26 cellular contexts compared by ENCODE assay signal in genomic region chr19:51271015-51271600, GRCh38. TPM values are rescaled to one million over a fixed set of nuclear protein-coding genes. Genes with fewer than 3 reads are reported as not detected.
DNase-seq lines count a peak whose midpoint lies in the region; ATAC-seq and TF ChIP-seq lines count a peak whose summit lies in the region.
"Had no signal": no experiment of that assay in that cellular context is flagged by ENCODE, and none has a peak within 500 bp of the region (broad histone marks: within the 10 kb centered on the region; RNA-seq: fewer than 3 reads in every experiment).

No MANE protein-coding gene starts in this region.

- POLR2A ChIA-PET in RWPE1 (lab: Yijun Ruan, JAX; ENCODE audit: low non-redundant PET): no interaction called here

- in situ Hi-C loops in G401 (cut with HindIII; ENCODE audit: low sequenced_read_pairs): no loop called here

- DNase-seq in Ammon's horn (ENCODE audit: low spot score) (peak; percentile 10), G401 (ENCODE audit: low spot score) (peak; percentile 55), coronary artery (ENCODE audit: low spot score) (peak; percentile 47), left kidney (ENCODE audit: low read depth, low spot score) (peak; percentile 20), RWPE1 (ENCODE audit: low spot score) (no peak), NOMO-1 (lab: John Stamatoyannopoulos, UW; ENCODE audit: unreplicated experiment in 2 of 2) (no peak)
- DNase-seq: activated effector memory CD4-positive, alpha-beta T cell treated with Interleukin-2 at 50 U/mL for 16 hours; activated naive CD8-positive, alpha-beta T cell treated with anti-CD3 and anti-CD28 coated beads, Interleukin-2, amount 10 ng/mL, durations not matched to agents 7 days and 5 days; effector CD4-positive, alpha-beta T cell; erythroblast; foreskin fibroblast; NCI-H1105; NCI-H2029; NCI-H82; stimulated activated CD4-positive, alpha-beta T cell treated with anti-CD3 and anti-CD28 coated beads, Interleukin-4, amount 100 ng/mL, for 24 hours; stimulated activated naive B cell treated with anti-CD40 and anti-IgM and Interleukin-4, amounts not matched to agents 10 μg/mL and 1 μg/mL and 100 μg/mL, for 72 hours; SW 1271; T1000 had no signal

- no peak overlapping the region for H3K27ac ChIP-seq in coronary artery
- no peak overlapping the region for H3K27ac ChIP-seq in RWPE1
- H3K27ac ChIP-seq: C4-2B, suprapubic skin, vagina had no signal

- TF ChIP-seq CTCF in coronary artery (IDR thresholded peaks at IDR 0.05): no peak
- no peak for TF ChIP-seq CTCF in RWPE1 (conservative IDR thresholded peaks at IDR 0.05; ENCODE audit: low read depth)

- ATAC-seq in HG03469 (IDR thresholded peaks at IDR 0.05; ENCODE audit: unreplicated experiment) (no peak), GM19467 (IDR thresholded peaks at IDR 0.05; ENCODE audit: unreplicated experiment) (no peak)
- ATAC-seq: right cardiac atrium had no signal

- CTCF ChIA-PET in RWPE1 (lab: Yijun Ruan, JAX): no interaction called here

- H3K4me3 ChIP-seq in coronary artery: no peak overlapping the region
- H3K4me3 ChIP-seq: suprapubic skin, vagina had no signal

RNA-seq across cellular contexts. Expression of gene SIGLECL1, which starts 20.2 kb away (rescaled TPM):
- not detected in 2 replicates for total RNA-seq in G401 (2014; rRNA removed; shearing (Covaris generic))
- total RNA-seq: activated naive CD8-positive, alpha-beta T cell treated with anti-CD3 and anti-CD28 coated beads, Interleukin-2, amount 10 ng/mL, durations not matched to agents 7 days and 5 days; astrocyte; omental fat pad; right cardiac atrium; suprapubic skin; vagina had no signal

RNA-seq across cellular contexts. Expression of gene IGLON5, which starts 40.3 kb away (rescaled TPM):
- total RNA-seq in G401 (2014; rRNA removed; shearing (Covaris generic)): not detected in 2 replicates
- total RNA-seq: vagina had no signal

RNA-seq across cellular contexts. Expression of gene CD33, which starts 46.2 kb away (rescaled TPM):
- total RNA-seq in G401 (2014; rRNA removed; shearing (Covaris generic)): 1.4 TPM in 1 of 2 replicates, not detected in the other
- total RNA-seq: astrocyte had no signal

Comparison
In these comparisons a context has a peak if more than half of its experiments do, and no peak if none do; other contexts are left out.
1. DNase-seq: peak in Ammon's horn (single experiment), G401 (single experiment), coronary artery (single experiment) and left kidney (single experiment); none in RWPE1 (single experiment) and NOMO-1 (0 of 2).